Comparison of ENCODE assay signal across 1 cellular context in genomic region chr21:16539041-16539440, GRCh38.
TF ChIP-seq lines count a peak whose summit lies in the region.

No MANE protein-coding gene starts in this region.

TF ChIP-seq in SK-N-SH, 30 proteins besides CTCF, POLR2A, EP300 and RAD21 (continued from another document):
- TF ChIP-seq ZBTB33 (IDR thresholded peaks at IDR 0.05; ENCODE audit: borderline replicate concordance, low read depth) (no peak), RCOR1 (IDR thresholded peaks at IDR 0.05; ENCODE audit: low read length) (no peak), TCF12 (IDR thresholded peaks at IDR 0.05) (no peak), PBX3 (IDR thresholded peaks at IDR 0.05) (no peak), USF1 (IDR thresholded peaks at IDR 0.05; ENCODE audit: borderline replicate concordance, low read depth) (no peak), REST (IDR thresholded peaks at IDR 0.05; ENCODE audit: low read depth, low read length) (no peak)
